ENCODE assay signal across 26 cellular contexts in the genomic region with DNA sequence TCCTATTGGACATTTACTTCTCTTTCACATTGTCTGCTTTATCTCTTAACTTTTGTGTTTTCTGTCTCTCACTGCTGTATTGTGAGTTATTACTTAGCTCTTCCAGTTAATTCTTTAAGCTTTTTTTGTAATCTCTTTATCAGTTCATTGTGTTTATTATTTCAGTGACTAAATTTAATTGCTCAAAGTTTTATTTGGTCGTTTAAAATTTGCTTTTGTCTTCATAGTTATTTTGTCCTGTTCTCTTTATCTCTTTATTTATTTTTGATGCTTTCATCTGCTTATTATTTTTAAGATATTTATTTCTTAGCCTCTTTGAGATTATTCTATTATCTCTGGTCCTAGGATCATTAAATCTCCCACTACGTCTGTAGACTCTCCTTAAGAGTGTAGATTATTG.
"Had no signal": no experiment of that assay in that cellular context is flagged by ENCODE, and none has a peak within 500 bp of the region (broad histone marks: within the 10 kb centered on the region; RNA-seq: fewer than 3 reads in every experiment).

No MANE protein-coding gene starts in this region.

- H3K4me3 Mint-ChIP-seq: activated B cell treated with CpG ODN at 0.5 μM for 24 hours; activated CD4-positive, alpha-beta T cell treated with anti-CD3 and anti-CD28 coated beads, Interleukin-2, amount 10 ng/mL, durations not matched to agents 24 days and 14 days; activated naive CD8-positive, alpha-beta T cell treated with anti-CD3 and anti-CD28 coated beads, Interleukin-2, amount 50 U/mL, for 24 hours; activated T-cell treated with anti-CD3 and anti-CD28 coated beads, Interleukin-2, amount 50 U/mL, for 4 hours; brain; central memory CD8-positive, alpha-beta T cell; T-helper 1 cell treated with Interleukin-12 subunit alpha and Interleukin-12 subunit beta and Interleukin-4 antibody, amounts not matched to agents 30 μg/mL and 1 μg/mL, for 36 hours had no signal

- H3K36me3 ChIP-seq: ascending aorta had no signal

- H3K27me3 ChIP-seq: ascending aorta, Peyer's patch had no signal

- H3K27ac Mint-ChIP-seq: activated B cell treated with CpG ODN at 0.5 μM for 24 hours; activated CD4-positive, alpha-beta T cell treated with anti-CD3 and anti-CD28 coated beads, Interleukin-2, amount 10 ng/mL, durations not matched to agents 24 days and 14 days; activated naive CD4-positive, alpha-beta T cell treated with anti-CD3 and anti-CD28 coated beads, Interleukin-2, amount 50 U/mL, for 72 hours; activated naive CD8-positive, alpha-beta T cell treated with anti-CD3 and anti-CD28 coated beads, Interleukin-2, amount 50 U/mL, for 24 hours; T-helper 1 cell treated with Interleukin-12 subunit alpha and Interleukin-12 subunit beta and Interleukin-4 antibody, amounts not matched to agents 30 μg/mL and 1 μg/mL, for 36 hours had no signal

- H3K27me3 Mint-ChIP-seq: activated B cell treated with CpG ODN at 0.5 μM for 24 hours; activated naive CD8-positive, alpha-beta T cell treated with anti-CD3 and anti-CD28 coated beads, Interleukin-2, amount 50 U/mL, for 24 hours; brain had no signal

- H3K4me3 ChIP-seq: ascending aorta, Peyer's patch had no signal

- H3K4me1 ChIP-seq: Peyer's patch had no signal

- H3K9me3 ChIP-seq: ascending aorta, Peyer's patch had no signal

- DNase-seq: activated B cell treated with CpG ODN at 0.5 μM for 24 hours; activated CD4-positive, alpha-beta T cell treated with anti-CD3 and anti-CD28 coated beads for 1 hour; activated CD4-positive, alpha-beta T cell treated with anti-CD3 and anti-CD28 coated beads, Interleukin-2, amount 10 ng/mL, durations not matched to agents 24 days and 14 days; activated CD4-positive, alpha-beta T cell treated with anti-CD3 and anti-CD28 coated beads, Interleukin-2, amount 50 U/mL, for 48 hours; activated CD8-positive, alpha-beta memory T cell treated with anti-CD3 and anti-CD28 coated beads for 24 hours; activated effector memory CD4-positive, alpha-beta T cell treated with anti-CD3 and anti-CD28 coated beads, Interleukin-2, amount 50 U/mL, for 16 hours; activated naive CD4-positive, alpha-beta T cell treated with Interleukin-2 at 50 U/mL for 16 hours; activated naive CD8-positive, alpha-beta T cell treated with anti-CD3 and anti-CD28 coated beads, Interleukin-2, amount 50 U/mL, for 24 hours; activated T-cell treated with anti-CD3 and anti-CD28 coated beads, Interleukin-2, amount 50 U/mL, for 4 hours; amniotic stem cell; Kasumi-1; MV-4-11; NCI-H1092 treated with DMSO at 0.1 percent for 48 hours; NCI-H1436; NCI-H1694 treated with DMSO at 0.1 percent for 48 hours; NCI-H2029 treated with DMSO at 0.1 percent for 48 hours; NCI-H446; NCI-H524; Peyer's patch; SHP77 had no signal

- H3K27ac ChIP-seq: ascending aorta, Peyer's patch, RWPE1 had no signal

- ATAC-seq: activated naive CD4-positive, alpha-beta T cell treated with anti-CD3 and anti-CD28 coated beads, Interleukin-2, amount 50 U/mL, for 72 hours; activated naive CD8-positive, alpha-beta T cell treated with anti-CD3 and anti-CD28 coated beads, Interleukin-2, amount 50 U/mL, for 24 hours; activated T-cell treated with anti-CD3 and anti-CD28 coated beads, Interleukin-2, amount 50 U/mL, for 4 hours had no signal

- H3K4me1 Mint-ChIP-seq: activated B cell treated with CpG ODN at 0.5 μM for 24 hours; activated CD4-positive, alpha-beta T cell treated with anti-CD3 and anti-CD28 coated beads, Interleukin-2, amount 10 ng/mL, durations not matched to agents 24 days and 14 days; central memory CD8-positive, alpha-beta T cell had no signal

- H3K9me3 Mint-ChIP-seq: activated B cell treated with CpG ODN at 0.5 μM for 24 hours; activated CD4-positive, alpha-beta T cell treated with anti-CD3 and anti-CD28 coated beads, Interleukin-2, amount 10 ng/mL, durations not matched to agents 24 days and 14 days; activated naive CD4-positive, alpha-beta T cell treated with anti-CD3 and anti-CD28 coated beads, Interleukin-2, amount 50 U/mL, for 72 hours; activated naive CD8-positive, alpha-beta T cell treated with anti-CD3 and anti-CD28 coated beads, Interleukin-2, amount 50 U/mL, for 24 hours; activated T-cell treated with anti-CD3 and anti-CD28 coated beads, Interleukin-2, amount 50 U/mL, for 4 hours; brain; central memory CD8-positive, alpha-beta T cell; T-helper 1 cell treated with Interleukin-12 subunit alpha and Interleukin-12 subunit beta and Interleukin-4 antibody, amounts not matched to agents 30 μg/mL and 1 μg/mL, for 36 hours had no signal
